Comparison of ENCODE assay signal across 9 cellular contexts in the genomic region with DNA sequence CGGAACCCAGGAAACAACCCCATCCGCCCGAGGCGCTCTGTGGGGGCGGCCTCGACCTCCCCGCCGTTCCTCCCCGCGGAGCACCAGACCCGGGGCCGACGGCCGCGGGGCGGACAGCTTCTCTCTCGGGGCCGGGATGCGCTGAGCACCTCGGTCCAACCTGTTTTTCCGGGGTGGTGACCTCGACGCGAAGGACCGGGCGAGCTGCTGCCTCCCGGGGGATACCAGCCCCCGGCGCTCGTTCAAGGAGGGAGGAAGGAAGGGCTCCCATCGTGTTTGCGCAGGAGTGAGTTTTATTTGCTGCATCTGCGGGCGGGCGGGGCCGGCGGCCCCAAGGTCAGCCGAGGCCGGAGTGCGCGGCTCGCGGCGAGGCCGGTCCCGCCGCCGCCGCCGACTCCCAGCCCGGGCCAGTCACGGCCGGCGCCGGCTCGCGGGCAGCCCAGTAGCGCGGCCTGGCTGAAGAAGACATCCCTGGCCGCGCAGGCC. TPM values are rescaled to one million over a fixed set of nuclear protein-coding genes. Genes with fewer than 3 reads are reported as not detected.
A peak's percentile ranks its signal among the peaks of the same experiment; 100 is the strongest.
DNase-seq lines count a peak whose midpoint lies in the region; ATAC-seq, FAIRE-seq and TF ChIP-seq lines count a peak whose summit lies in the region.
"Had no signal": no experiment of that assay in that cellular context is flagged by ENCODE, and none has a peak within 500 bp of the region (broad histone marks: within the 10 kb centered on the region; RNA-seq: fewer than 3 reads in every experiment).

No MANE protein-coding gene starts in this region.

- ATAC-seq in GM21390 (IDR thresholded peaks at IDR 0.05; ENCODE audit: unreplicated experiment): peak; percentile 49

- H2AFZ ChIP-seq in H1 (ENCODE audit: low read length): no peak overlapping the region; the same call in 1 of the 2 replicates

- FAIRE-seq in H1 (lab: Jason Lieb, UNC): no peak
- FAIRE-seq: TTC549 had no signal

- peak overlapping the region; percentile 89 to 100 (median 99) for H3K27ac Mint-ChIP-seq in CD8-positive, alpha-beta memory T cell

- peak overlapping the region; percentile 95 for H4K5ac ChIP-seq in H1 (ENCODE audit: insufficient read length, low read depth, low read length)

- no peak overlapping the region for H2BK120ac ChIP-seq in H1 (replicated peaks; ENCODE audit: low read depth, low read length)

- H4K91ac ChIP-seq in H1 (replicated peaks; ENCODE audit: insufficient read length, low read length): no peak overlapping the region

- no peak overlapping the region for H3K4ac ChIP-seq in H1 (replicated peaks; ENCODE audit: insufficient read length, low read depth, low read length)

- H3K56ac ChIP-seq in H1 (replicated peaks; ENCODE audit: insufficient read length, low read depth, low read length): peak overlapping the region; percentile 48

- no peaks in the 10 kb centered on the region for H3K27me3 ChIP-seq in CD8-positive, alpha-beta memory T cell (ENCODE audit: insufficient read depth, low read length, poor library complexity, severe bottlenecking)
- H3K27me3 ChIP-seq in H1 (replicated peaks in 1 of 4; ENCODE audit: control insufficient read depth in 3 of 4, extremely low read depth in 1 of 4, insufficient read depth in 3 of 4, low read length in 3 of 4) (no peaks in the 10 kb centered on the region), subcutaneous abdominal adipose tissue (ENCODE audit: control insufficient read depth in 5 of 5, insufficient read depth in 4 of 5, low read length in 5 of 5) (no peaks in the 10 kb centered on the region)

- H3K9me3 ChIP-seq in CD8-positive, alpha-beta memory T cell (ENCODE audit: low read length): no peaks in the 10 kb centered on the region
- no peaks in the 10 kb centered on the region for H3K9me3 ChIP-seq in H1 (ENCODE audit: insufficient read depth in 2 of 2, low read depth in 1 of 2, low read length in 1 of 2)
- H3K9me3 ChIP-seq in subcutaneous abdominal adipose tissue (ENCODE audit: control insufficient read depth in 5 of 5, low read length in 5 of 5): no peaks in the 10 kb centered on the region

- no peak overlapping the region for H2BK20ac ChIP-seq in H1 (ENCODE audit: low read length)

- H2AK5ac ChIP-seq in H1 (ENCODE audit: low read depth, low read length): 0 out of 2 replicates have a peak overlapping the region, but pooled peaks have one; percentile 70

- H3K18ac ChIP-seq in H1 (ENCODE audit: extremely low read depth, low read length): peak overlapping the region; percentile 83

- peak overlapping the region; percentile 98 for H4K8ac ChIP-seq in H1 (ENCODE audit: extremely low read depth, insufficient read depth, low read length)

- TF ChIP-seq POLR2A in H1 (IDR thresholded peaks at IDR 0.05; ENCODE audit: control extremely low read depth in 1 of 2, low read depth in 2 of 2, low read length in 2 of 2): peak in 1 of 2 experiments; percentile 43; a peak in 1 of 3 replicates

- no peak overlapping the region for H3K14ac ChIP-seq in H1 (ENCODE audit: insufficient read length)

- H2BK12ac ChIP-seq in H1 (ENCODE audit: low read depth, low read length): no peak overlapping the region; the same call in 1 of the 2 replicates

- H3K9me3 Mint-ChIP-seq in CD8-positive, alpha-beta memory T cell: no peaks in the 10 kb centered on the region

- H4K20me1 ChIP-seq in H1 (replicated peaks in 1 of 2; ENCODE audit: control insufficient read depth in 1 of 2, insufficient read depth in 2 of 2, low read length in 2 of 2): peaks cover 0 to 1% of the 10 kb centered on the region in 2 experiments

- no peak overlapping the region for H3K23ac ChIP-seq in H1 (ENCODE audit: insufficient read length)

- H2BK5ac ChIP-seq in H1 (ENCODE audit: low read depth, low read length): peak overlapping the region; percentile 76

- no peak for TF ChIP-seq RAD21 in H1 (IDR thresholded peaks at IDR 0.05 in 1 of 2, conservative IDR thresholded peaks at IDR 0.05 in 1 of 2; ENCODE audit: low read depth in 2 of 2, low read length in 2 of 2)

- no peak for TF ChIP-seq EP300 in H1 (IDR thresholded peaks at IDR 0.05; ENCODE audit: borderline replicate concordance in 1 of 2, low read depth in 2 of 2, low read length in 2 of 2)

- H3K4me1 ChIP-seq in CD8-positive, alpha-beta memory T cell (ENCODE audit: insufficient read depth, low read length): peaks cover 41% of the 10 kb centered on the region
- H3K4me1 ChIP-seq in H1 (replicated peaks in 1 of 4; ENCODE audit: control insufficient read depth in 3 of 4, insufficient read depth in 4 of 4, low read length in 3 of 4): peaks cover 2 to 12% (median 5%) of the 10 kb centered on the region in 4 experiments; a peak in 4 of 7 replicates
- H3K4me1 ChIP-seq in subcutaneous abdominal adipose tissue (ENCODE audit: control insufficient read depth in 5 of 5, insufficient read depth in 5 of 5, low read length in 5 of 5): peaks cover 4 to 32% (median 28%) of the 10 kb centered on the region in 5 donors

- H3K27ac ChIP-seq in CD8-positive, alpha-beta memory T cell (ENCODE audit: low read depth, low read length): peak overlapping the region; percentile 87
- peak overlapping the region; percentile 90 for H3K27ac ChIP-seq in H1 (ENCODE audit: low read depth, low read length)
- H3K27ac ChIP-seq in subcutaneous abdominal adipose tissue (ENCODE audit: low read depth, low read length): peak overlapping the region; percentile 95

- H3K4me3 Mint-ChIP-seq in CD8-positive, alpha-beta memory T cell: peak overlapping the region; percentile 83 to 99 (median 92)

- TF ChIP-seq CTCF in H1 (IDR thresholded peaks at IDR 0.05; ENCODE audit: control extremely low read depth in 1 of 3, insufficient read depth in 1 of 3, low read depth in 1 of 3, low read length in 3 of 3): no peak

- H3K4me2 ChIP-seq in H1 (ENCODE audit: insufficient read depth in 1 of 2, low read depth in 2 of 2, low read length in 2 of 2): peak overlapping the region; percentile 83 to 100

- H3K9ac ChIP-seq in H1 (replicated peaks in 1 of 4; ENCODE audit: extremely low read depth in 1 of 4, low read depth in 3 of 4, low read length in 3 of 4) (peak overlapping the region; percentile 86 to 94 (median 90)), subcutaneous abdominal adipose tissue (ENCODE audit: low read length in 5 of 5) (peak overlapping the region; percentile 81 to 96 (median 95))

- H3K36me3 Mint-ChIP-seq in CD8-positive, alpha-beta memory T cell: peaks cover 6 to 46% (median 8%) of the 10 kb centered on the region in 3 donors

- peaks cover 6 to 50% of the 10 kb centered on the region in 2 experiments; a peak in 3 of 4 replicates for H3K79me2 ChIP-seq in H1 (ENCODE audit: control insufficient read depth in 1 of 2, insufficient read depth in 2 of 2, low read length in 2 of 2)

- DNase-seq in CD8-positive, alpha-beta memory T cell: peak; percentile 37 to 62 (median 46)
- DNase-seq in HPDE6-E6E7 (ENCODE audit: extremely low spot score) (peak; percentile 28), H1 (ENCODE audit: low read depth in 1 of 2, low spot score in 2 of 2) (peak in 1 of 2 experiments; percentile 55), mucosa of gallbladder (ENCODE audit: low spot score) (peak; percentile 12), COR-L47 (lab: John Stamatoyannopoulos, UW) (no peak)
- peak; percentile 23 for DNase-seq in activated CD4-positive, alpha-beta T cell treated with anti-CD3 and anti-CD28 coated beads, Interleukin-2, amount 50 U/mL, for 1 hour

- peaks cover 0 to 1% of the 10 kb centered on the region in 2 donors for H3K27me3 Mint-ChIP-seq in CD8-positive, alpha-beta memory T cell

- POLR2A ChIA-PET in CD8-positive, alpha-beta memory T cell (lab: Charles Lee): interaction anchor here (0.6 to 2.6 kb wide), 7 partner anchors 11 to 1637 kb away, joined by 3 to 12 read pairs (median 4); a partner anchor contains a TSS
- POLR2A ChIA-PET in H1 (lab: Charles Lee; ENCODE audit: partially characterized antibody): interaction anchor here (0.6 to 3.0 kb wide), 23 partner anchors 10 to 391 kb away, joined by 3 to 25 read pairs (median 5); a partner anchor contains a TSS

- peaks cover 56 to 69% (median 67%) of the 10 kb centered on the region in 3 donors for H3K4me1 Mint-ChIP-seq in CD8-positive, alpha-beta memory T cell

- H3K4me3 ChIP-seq in CD8-positive, alpha-beta memory T cell (ENCODE audit: low read length): peak overlapping the region; percentile 83
- H3K4me3 ChIP-seq in H1 (ENCODE audit: extremely low read depth in 1 of 4, insufficient read depth in 2 of 4, low read depth in 3 of 4, low read length in 4 of 4): peak overlapping the region; percentile 84 to 97 (median 88)
- peak overlapping the region; percentile 83 to 93 (median 89) for H3K4me3 ChIP-seq in subcutaneous abdominal adipose tissue (ENCODE audit: low read depth in 1 of 5, low read length in 5 of 5)

- H3K36me3 ChIP-seq in CD8-positive, alpha-beta memory T cell (ENCODE audit: insufficient read depth, low read length): peaks cover 15% of the 10 kb centered on the region
- H3K36me3 ChIP-seq in H1 (ENCODE audit: control insufficient read depth in 2 of 4, insufficient read depth in 4 of 4, low read length in 3 of 4) (peaks cover 8 to 43% (median 15%) of the 10 kb centered on the region in 4 experiments; a peak in 7 of 8 replicates), subcutaneous abdominal adipose tissue (ENCODE audit: control insufficient read depth in 5 of 5, insufficient read depth in 5 of 5, low read length in 5 of 5) (peaks cover 7 to 23% (median 11%) of the 10 kb centered on the region in 5 donors)

- no peak overlapping the region for H2BK15ac ChIP-seq in H1 (ENCODE audit: low read length)

- peaks cover 7% of the 10 kb centered on the region; the same call in 1 of the 2 replicates for H3K79me1 ChIP-seq in H1 (ENCODE audit: low read depth, low read length)

- 3% methylated on average over 40 of the region's 61 CpGs; no CpG with 5 or more reads in 1 of the 2 experiments for WGBS in H1 (ENCODE audit: extremely low coverage in 1 of 2, insufficient coverage in 1 of 2, insufficient read length in 1 of 2, insufficient replicate concordance in 2 of 2, low coverage in 1 of 2, low lambda C conversion rate in 2 of 2, missing lambda C conversion rate in 1 of 2), 2 experiments

- CTCF ChIA-PET in CD8-positive, alpha-beta memory T cell (lab: Charles Lee): interaction anchor here (1.3 to 3.0 kb wide), 4 partner anchors 11 to 169 kb away, joined by 3 to 14 read pairs (median 8); no protein-coding TSS in a partner anchor
- CTCF ChIA-PET in H1 (lab: Charles Lee; ENCODE audit: partially characterized antibody): interaction anchor here (1.3 kb wide), 1 partner anchor 10 kb away, joined by 5 read pairs; no protein-coding TSS in a partner anchor

- H3K23me2 ChIP-seq in H1 (ENCODE audit: low read depth, low read length): peaks cover 5% of the 10 kb centered on the region

RNA-seq across cellular contexts. Expression of a gene that starts 0.5 kb away (rescaled TPM):
- 10 to 100 TPM; 89.8 to 90.3 TPM for total RNA-seq in CD8-positive, alpha-beta memory T cell
- 90.6 TPM for polyA plus RNA-seq in CD8-positive, alpha-beta memory T cell
- total RNA-seq in H1 (2021; fragmentation: NEBNext Ultra II Directional; extraction: Animal tissue kit (Norgen Biotek cat#: 25700)): 93.8 and 97.4 TPM in 2 replicates
- polyA plus RNA-seq in H1 (2011; rRNA removed): 6.3 and 9.4 TPM in 2 replicates
- polyA plus RNA-seq in H1 (2011; cell fraction: cytosol; rRNA removed): 14.5 TPM
- 6.4 TPM for polyA plus RNA-seq in H1 (2011; cell fraction: nucleus; rRNA removed)
- 56.4 to 84.1 TPM (median 72.0 TPM) in 4 replicates for polyA plus RNA-seq in H1 (2012, experiment 1 of 2)
- 9.8 TPM for polyA plus RNA-seq in H1 (2012, experiment 2 of 2)
- polyA plus RNA-seq in H1 (2013, experiment 1 of 2): 42.7 TPM
- polyA plus RNA-seq in H1 (2013, experiment 2 of 2): 44.6 TPM
- 28.7 and 29.8 TPM in 2 replicates for polyA minus RNA-seq in H1 (2011; rRNA and poly(A)+ RNA removed)
- 34.9 TPM for polyA minus RNA-seq in H1 (2011; cell fraction: cytosol; rRNA and poly(A)+ RNA removed)
- polyA minus RNA-seq in H1 (2011; cell fraction: nucleus; rRNA and poly(A)+ RNA removed): 28.6 TPM
- total RNA-seq in mucosa of gallbladder: 62.8 TPM
